ENCODE assay signal across 27 cellular contexts in the genomic region with DNA sequence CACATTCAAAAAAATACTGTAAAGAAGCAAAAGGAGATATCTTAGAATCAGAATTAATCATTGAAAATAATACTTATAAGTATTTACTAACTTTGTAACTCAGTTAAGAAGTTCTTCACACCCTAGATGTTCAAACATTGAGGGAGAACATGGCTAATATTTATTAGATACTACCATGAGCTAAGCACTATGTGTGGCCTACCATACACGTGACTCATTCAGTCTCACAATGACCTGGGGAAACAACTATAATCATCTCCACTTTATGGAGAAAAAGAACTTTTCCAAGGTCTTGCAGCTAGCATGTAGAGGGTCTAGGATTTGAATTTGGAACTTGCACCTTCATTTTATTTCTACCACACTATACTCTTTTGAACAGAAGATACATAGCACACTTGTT.
"Had no signal": no experiment of that assay in that cellular context is flagged by ENCODE, and none has a peak within 500 bp of the region (broad histone marks: within the 10 kb centered on the region; RNA-seq: fewer than 3 reads in every experiment).

No MANE protein-coding gene starts in this region.

- H3K27me3 Mint-ChIP-seq: activated B cell treated with CpG ODN at 0.5 μM for 24 hours; activated CD4-positive, alpha-beta T cell treated with anti-CD3 and anti-CD28 coated beads, Interleukin-2, amount 10 ng/mL, durations not matched to agents 24 days and 14 days; activated naive CD8-positive, alpha-beta T cell; brain; IgD-negative memory B cell; T-helper 17 cell had no signal

- DNase-seq: activated B cell treated with CpG ODN at 0.5 μM for 24 hours; activated CD4-positive, alpha-beta memory T cell treated with anti-CD3 and anti-CD28 coated beads for 36 hours; activated CD4-positive, alpha-beta T cell treated with anti-CD3 and anti-CD28 coated beads for 1 hour; activated gamma-delta T cell; activated naive CD4-positive, alpha-beta T cell treated with anti-CD3 and anti-CD28 coated beads for 36 hours; activated T-cell treated with anti-CD3 and anti-CD28 coated beads for 4 hours; activated T-cell treated with anti-CD3 and anti-CD28 coated beads, Interleukin-2, amount 50 U/mL, for 48 hours; amygdala; KG1; NCI-H1092; NCI-H1417; NCI-H1930; NCI-H226; NCI-H526; NCI-H774; SIG-M5; T-helper 17 cell; T-helper 9 cell had no signal

- FAIRE-seq: astrocyte, TTC549 had no signal

- H3K27ac Mint-ChIP-seq: activated B cell treated with CpG ODN at 0.5 μM for 24 hours; activated CD4-positive, alpha-beta memory T cell treated with anti-CD3 and anti-CD28 coated beads for 36 hours; activated CD4-positive, alpha-beta T cell treated with anti-CD3 and anti-CD28 coated beads, Interleukin-2, amount 10 ng/mL, durations not matched to agents 24 days and 14 days; activated naive CD4-positive, alpha-beta T cell treated with anti-CD3 and anti-CD28 coated beads for 36 hours; activated naive CD8-positive, alpha-beta T cell; activated T-helper 17 cell treated with anti-CD3 and anti-CD28 coated beads, Interleukin-2, amount 50 U/mL, for 72 hours; brain; T-helper 17 cell had no signal

- H3K4me1 Mint-ChIP-seq: brain had no signal

- H3K36me3 Mint-ChIP-seq: activated CD4-positive, alpha-beta memory T cell treated with anti-CD3 and anti-CD28 coated beads for 36 hours; activated naive CD8-positive, alpha-beta T cell; brain; IgD-negative memory B cell had no signal

- H3K9me3 Mint-ChIP-seq: activated B cell treated with CpG ODN at 0.5 μM for 24 hours; activated CD4-positive, alpha-beta memory T cell treated with anti-CD3 and anti-CD28 coated beads for 36 hours; activated naive CD4-positive, alpha-beta T cell treated with anti-CD3 and anti-CD28 coated beads for 36 hours; activated T-helper 17 cell treated with anti-CD3 and anti-CD28 coated beads, Interleukin-2, amount 50 U/mL, for 72 hours; IgD-negative memory B cell had no signal

- H3K4me3 Mint-ChIP-seq: activated B cell treated with CpG ODN at 0.5 μM for 24 hours; activated CD4-positive, alpha-beta memory T cell treated with anti-CD3 and anti-CD28 coated beads for 36 hours; activated CD4-positive, alpha-beta T cell treated with anti-CD3 and anti-CD28 coated beads, Interleukin-2, amount 10 ng/mL, durations not matched to agents 24 days and 14 days; activated naive CD4-positive, alpha-beta T cell treated with anti-CD3 and anti-CD28 coated beads for 36 hours; activated naive CD8-positive, alpha-beta T cell; activated T-helper 17 cell treated with anti-CD3 and anti-CD28 coated beads, Interleukin-2, amount 50 U/mL, for 72 hours; brain; IgD-negative memory B cell; T-helper 17 cell had no signal

- ATAC-seq: activated T-helper 17 cell treated with anti-CD3 and anti-CD28 coated beads, Interleukin-2, amount 50 U/mL, for 72 hours; Panc1; T-helper 17 cell had no signal

- H3K27ac ChIP-seq: RWPE1 had no signal
